In the genomic region with DNA sequence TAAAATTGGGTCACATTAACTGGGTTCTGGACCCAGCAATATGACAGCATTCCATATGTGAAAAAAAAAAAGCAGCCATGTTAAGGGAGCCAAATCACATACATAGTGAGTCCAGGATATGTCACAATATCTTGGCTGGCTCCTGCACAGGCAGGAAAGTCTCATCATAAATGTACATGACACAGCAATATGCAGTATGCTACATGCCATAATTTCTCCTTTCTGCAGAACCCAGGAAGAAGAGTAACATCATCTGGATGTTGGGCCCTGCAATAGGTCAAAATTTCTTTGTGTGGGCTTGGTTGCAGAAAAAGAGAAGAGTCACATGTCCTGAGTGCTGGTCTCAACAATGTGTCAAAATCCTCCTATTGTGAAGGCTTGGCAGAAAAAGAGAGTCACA, we compare ENCODE assay signal across 15 cellular contexts.
DNase-seq lines count a peak whose midpoint lies in the region; ATAC-seq, FAIRE-seq and TF ChIP-seq lines count a peak whose summit lies in the region.
"Had no signal": no experiment of that assay in that cellular context is flagged by ENCODE, and none has a peak within 500 bp of the region (broad histone marks: within the 10 kb centered on the region; RNA-seq: fewer than 3 reads in every experiment).

No MANE protein-coding gene starts in this region.

- DNase-seq in MV-4-11 (lab: John Stamatoyannopoulos, UW): peak; percentile 23
- peak; percentile 60 for DNase-seq in bronchial epithelial cell (ENCODE audit: low read depth)
- DNase-seq in fibroblast of gingiva (ENCODE audit: low read depth): peak; percentile 38
- no peak for DNase-seq in upper lobe of right lung
- no peak for DNase-seq in GM12892 (ENCODE audit: insufficient read length)
- DNase-seq in NCI-H146 treated with DMSO at 0.1 percent for 48 hours (lab: John Stamatoyannopoulos, UW; ENCODE audit: unreplicated experiment): no peak
- DNase-seq: Caco-2; CD8-positive, alpha-beta memory T cell; HCEC 1CT; HFFc6 had no signal

- no peaks in the 10 kb centered on the region for H3K9me3 ChIP-seq in upper lobe of right lung
- H3K9me3 ChIP-seq: A549, Caco-2 had no signal

- intact Hi-C loops in upper lobe of right lung (cut with DNase I): no loop called here

- TF ChIP-seq CTCF in bronchial epithelial cell (IDR thresholded peaks at IDR 0.05; ENCODE audit: insufficient read depth, low read length, severe bottlenecking) (no peak), upper lobe of right lung (IDR thresholded peaks at IDR 0.05) (no peak)

- no peak overlapping the region for H3K27ac ChIP-seq in upper lobe of right lung
- H3K27ac ChIP-seq: A549 had no signal

- no peaks in the 10 kb centered on the region for H3K4me1 ChIP-seq in upper lobe of right lung
- H3K4me1 ChIP-seq: A549, Caco-2 had no signal

- FAIRE-seq in bronchial epithelial cell (lab: Jason Lieb, UNC) (no peak), GM12892 (lab: Jason Lieb, UNC) (no peak)
- FAIRE-seq: A549, GM12878, H1, HTR-8/SVneo had no signal

- TF ChIP-seq POLR2A in GM12892 (IDR thresholded peaks at IDR 0.05; ENCODE audit: low read depth, low read length): no peak

- ATAC-seq in upper lobe of right lung (peak; percentile 55), GM19351 (IDR thresholded peaks at IDR 0.05; ENCODE audit: unreplicated experiment) (no peak)
- ATAC-seq: A549, GM12878 had no signal

- no peak overlapping the region for H3K4me3 ChIP-seq in bronchial epithelial cell (ENCODE audit: low read depth, low read length)
- no peak overlapping the region for H3K4me3 ChIP-seq in upper lobe of right lung
- H3K4me3 ChIP-seq: A549, GM12878 had no signal

- H3K36me3 ChIP-seq in bronchial epithelial cell (ENCODE audit: control insufficient read depth, insufficient read depth, low read length) (no peaks in the 10 kb centered on the region), upper lobe of right lung (no peaks in the 10 kb centered on the region)

- no peaks in the 10 kb centered on the region for H3K27me3 ChIP-seq in bronchial epithelial cell (ENCODE audit: control insufficient read depth, insufficient read depth, low read length)
- no peaks in the 10 kb centered on the region for H3K27me3 ChIP-seq in upper lobe of right lung

Comparison
In these comparisons a context has a peak if more than half of its experiments do, and no peak if none do; other contexts are left out.
1. DNase-seq: peak in MV-4-11 (single experiment), bronchial epithelial cell (single experiment) and fibroblast of gingiva (single experiment); none in upper lobe of right lung (single experiment), GM12892 (single experiment) and NCI-H146 treated with DMSO at 0.1 percent for 48 hours (single experiment).